ENCODE assay signal across 8 cellular contexts in genomic region chrX:107676559-107677378, GRCh38. TPM values are rescaled to one million over a fixed set of nuclear protein-coding genes. Genes with fewer than 3 reads are reported as not detected.
DNase-seq lines count a peak whose midpoint lies in the region; ATAC-seq and TF ChIP-seq lines count a peak whose summit lies in the region.

No MANE protein-coding gene starts in this region.

- intact Hi-C loops in left ventricle myocardium superior (cut with micrococcal nuclease) = no loop called here

- no peaks in the 10 kb centered on the region for H3K36me3 ChIP-seq in SU-DHL-6 (ENCODE audit: low read length)

- no peaks in the 10 kb centered on the region for H3K9me3 ChIP-seq in SU-DHL-6 (ENCODE audit: insufficient read depth, low read length)

- H4K20me1 ChIP-seq in SU-DHL-6 (ENCODE audit: low read depth, low read length) = no peaks in the 10 kb centered on the region

- H3K4me3 ChIP-seq in SU-DHL-6 (ENCODE audit: insufficient read depth, low read length, poor library complexity, severe bottlenecking) (peak overlapping the region; percentile 56), retinal pigment epithelial cell (ENCODE audit: low read length) (peak overlapping the region; percentile 42)

- DNase-seq in G401 (ENCODE audit: low spot score) (peak; percentile 58), HT-29 (ENCODE audit: low spot score) (peak; percentile 81), left ventricle myocardium superior (peak; percentile 90), retinal pigment epithelial cell (ENCODE audit: low read depth) (peak; percentile 51)

- in situ Hi-C loops in G401 (cut with HindIII; ENCODE audit: low sequenced_read_pairs) = no loop called here

- TF ChIP-seq CTCF in SU-DHL-6 (IDR thresholded peaks at IDR 0.05; ENCODE audit: insufficient read depth, low read length, poor library complexity, severe bottlenecking) (no peak), retinal pigment epithelial cell (conservative IDR thresholded peaks at IDR 0.05; ENCODE audit: low read depth, low read length) (no peak)

- no peaks in the 10 kb centered on the region for H3K27me3 ChIP-seq in SU-DHL-6 (ENCODE audit: low read length)

- H3K79me2 ChIP-seq in SU-DHL-6 (ENCODE audit: insufficient read depth, low read length) = no peaks in the 10 kb centered on the region; the same call in 1 of the 2 replicates

- peak overlapping the region; percentile 77 for H3K9ac ChIP-seq in SU-DHL-6 (ENCODE audit: low read length)

- peak; percentile 55 for ATAC-seq in left ventricle myocardium superior
- ATAC-seq in GM19328 (IDR thresholded peaks at IDR 0.05; ENCODE audit: unreplicated experiment) = no peak
- no peak for ATAC-seq in HG03342 (IDR thresholded peaks at IDR 0.05; ENCODE audit: unreplicated experiment)

- H3F3A ChIP-seq in SU-DHL-6 (ENCODE audit: insufficient read depth) = peaks cover 26% of the 10 kb centered on the region

- no peaks in the 10 kb centered on the region for H3K9me2 ChIP-seq in SU-DHL-6 (replicated peaks; ENCODE audit: insufficient read depth, low read length)

- peak overlapping the region; percentile 73 for H3K27ac ChIP-seq in SU-DHL-6 (ENCODE audit: low read depth, low read length)
- H3K27ac ChIP-seq in angular gyrus (ENCODE audit: low read depth, low read length) = peak overlapping the region; percentile 59

- peak overlapping the region; percentile 74 for H3K4me2 ChIP-seq in SU-DHL-6 (ENCODE audit: low read depth, low read length, poor library complexity, severe bottlenecking)

- peak overlapping the region; percentile 80 for H2AFZ ChIP-seq in SU-DHL-6 (ENCODE audit: low read depth, low read length, severe bottlenecking)

RNA-seq across cellular contexts. Expression of gene PRPS1, which starts 48.5 kb away (rescaled TPM):
- 99.8 and 113 TPM in 2 replicates for total RNA-seq in G401 (2014; rRNA removed; shearing (Covaris generic))
- total RNA-seq in HT-29 (2014; rRNA removed; shearing (Covaris generic)) = 34.4 and 37.8 TPM in 2 replicates
- total RNA-seq in left ventricle myocardium superior = 27.4 TPM
